ENCODE assay signal across 9 cellular contexts in the genomic region with DNA sequence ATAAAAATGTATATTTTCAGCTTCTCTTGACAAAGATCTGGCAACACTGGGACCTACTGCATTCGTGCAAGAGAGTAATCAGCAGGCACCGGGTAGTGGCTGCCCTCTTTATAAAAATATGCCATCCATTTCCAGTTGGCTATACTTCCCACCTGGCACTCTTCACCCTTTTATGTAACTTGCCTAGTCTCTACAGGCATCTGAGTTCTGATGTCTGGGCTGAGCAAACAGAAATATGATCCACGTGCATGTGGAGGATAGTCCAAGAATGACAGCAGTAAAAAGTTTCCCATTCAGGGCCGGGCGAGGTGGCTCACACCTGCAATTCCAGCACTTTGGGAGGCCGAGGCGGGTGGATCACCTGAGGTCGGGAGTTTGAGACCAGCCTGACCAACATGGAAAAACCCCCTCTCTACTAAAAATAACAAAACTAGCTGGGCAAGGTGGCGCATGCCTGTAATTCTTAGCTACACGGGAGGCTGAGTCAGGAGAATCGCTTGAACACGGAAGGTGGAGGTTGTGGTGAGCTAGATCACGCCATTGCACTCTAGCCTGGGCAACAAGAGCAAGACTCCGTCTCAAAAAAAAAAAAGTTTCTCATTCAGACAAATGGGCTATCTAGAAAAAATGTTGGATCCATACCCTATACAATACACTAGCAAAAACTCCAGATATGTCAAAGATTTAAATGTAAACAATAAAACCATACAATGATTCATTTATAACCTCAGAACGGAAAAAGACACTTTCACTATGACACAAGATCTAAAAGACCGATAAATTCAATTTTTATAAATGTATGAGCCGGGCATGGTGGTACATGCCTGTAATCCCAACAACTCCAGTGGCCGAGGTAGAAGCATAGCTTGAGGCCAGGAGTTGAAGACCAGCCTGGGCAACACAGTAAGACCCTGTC. TPM values are rescaled to one million over a fixed set of nuclear protein-coding genes. Genes with fewer than 3 reads are reported as not detected.
DNase-seq lines count a peak whose midpoint lies in the region; ATAC-seq and TF ChIP-seq lines count a peak whose summit lies in the region.
"Had no signal": no experiment of that assay in that cellular context is flagged by ENCODE, and none has a peak within 500 bp of the region (broad histone marks: within the 10 kb centered on the region; RNA-seq: fewer than 3 reads in every experiment).

No MANE protein-coding gene starts in this region.

- H3K36me3 ChIP-seq in transverse colon = no peaks in the 10 kb centered on the region

- peaks cover 25% of the 10 kb centered on the region for H3K4me1 Mint-ChIP-seq in central memory CD8-positive, alpha-beta T cell
- H3K4me1 Mint-ChIP-seq in stimulated activated effector memory CD8-positive, alpha-beta T cell treated with anti-CD3 and anti-CD28 coated beads, Interleukin-12 subunit alpha, Interleukin-12 subunit beta, amount 100 ng/mL, for 72 hours = peaks cover 17% of the 10 kb centered on the region
- H3K4me1 Mint-ChIP-seq in mesothelial cell of epicardium = peaks cover 22% of the 10 kb centered on the region

- H3K4me1 ChIP-seq in transverse colon = peaks cover 11 to 23% (median 16%) of the 10 kb centered on the region in 4 donors

- no peak overlapping the region for H3K27ac ChIP-seq in transverse colon

- TF ChIP-seq EP300 in transverse colon (IDR thresholded peaks at IDR 0.05; ENCODE audit: low read depth) = no peak

- H3K4me3 Mint-ChIP-seq in central memory CD8-positive, alpha-beta T cell = peak overlapping the region; percentile 44
- peak overlapping the region; percentile 43 for H3K4me3 Mint-ChIP-seq in stimulated activated effector memory CD8-positive, alpha-beta T cell treated with anti-CD3 and anti-CD28 coated beads, Interleukin-12 subunit alpha, Interleukin-12 subunit beta, amount 100 ng/mL, for 72 hours
- no peak overlapping the region for H3K4me3 Mint-ChIP-seq in mesothelial cell of epicardium

- 71 to 74% methylated on average over 11 to 18 of the region's 18 CpGs for whole genome bisulfite sequencing in transverse colon (ENCODE audit: low coverage in 1 of 2), 2 donors

- peak; percentile 36 for ATAC-seq in Right ventricle myocardium superior (ENCODE audit: poor library complexity)
- ATAC-seq in central memory CD8-positive, alpha-beta T cell (replicated peaks; ENCODE audit: extremely low read depth, poor library complexity, severe bottlenecking) = no peak
- peak; percentile 35 for ATAC-seq in stimulated activated effector memory CD8-positive, alpha-beta T cell treated with anti-CD3 and anti-CD28 coated beads, Interleukin-12 subunit alpha, Interleukin-12 subunit beta, amount 100 ng/mL, for 72 hours

- no peaks in the 10 kb centered on the region for H3K27me3 ChIP-seq in transverse colon

- no peak for TF ChIP-seq POLR2A in transverse colon (IDR thresholded peaks at IDR 0.05)

- no peaks in the 10 kb centered on the region for H3K9me3 ChIP-seq in transverse colon

- no peak for TF ChIP-seq CTCF in transverse colon (IDR thresholded peaks at IDR 0.05)
- no peak for TF ChIP-seq CTCF in mesothelial cell of epicardium (IDR thresholded peaks at IDR 0.05; ENCODE audit: unreplicated experiment)

- in situ Hi-C loops in transverse colon (cut with MboI; ENCODE audit: low pct_ligation_motif_present in 1 of 4, low pct_unique_long_range_greater_than_20kb in 1 of 4, low sequenced_read_pairs in 3 of 4) = no loop called here

- H3K27me3 Mint-ChIP-seq in central memory CD8-positive, alpha-beta T cell = no peaks in the 10 kb centered on the region
- no peaks in the 10 kb centered on the region for H3K27me3 Mint-ChIP-seq in mesothelial cell of epicardium (ENCODE audit: low read depth)

- peaks cover 14% of the 10 kb centered on the region for H3K36me3 Mint-ChIP-seq in central memory CD8-positive, alpha-beta T cell (ENCODE audit: insufficient read depth)
- H3K36me3 Mint-ChIP-seq in stimulated activated effector memory CD8-positive, alpha-beta T cell treated with anti-CD3 and anti-CD28 coated beads, Interleukin-12 subunit alpha, Interleukin-12 subunit beta, amount 100 ng/mL, for 72 hours = peaks cover 16% of the 10 kb centered on the region
- H3K36me3 Mint-ChIP-seq in mesothelial cell of epicardium = peaks cover 3% of the 10 kb centered on the region

- DNase-seq in Right ventricle myocardium superior (no peak), cardiac septum (ENCODE audit: low spot score) (no peak), NCI-H526 treated with DMSO at 0.1 percent for 48 hours (lab: John Stamatoyannopoulos, UW) (peak; percentile 28), transverse colon (no peak), mesothelial cell of epicardium (ENCODE audit: low spot score in 2 of 2, unreplicated experiment in 2 of 2) (no peak), NK-92 (lab: John Stamatoyannopoulos, UW; ENCODE audit: unreplicated experiment) (no peak)
- DNase-seq in central memory CD8-positive, alpha-beta T cell (ENCODE audit: low spot score in 2 of 2) = no peak
- DNase-seq in stimulated activated effector memory CD8-positive, alpha-beta T cell treated with anti-CD3 and anti-CD28 coated beads, Interleukin-12 subunit alpha, Interleukin-12 subunit beta, amount 100 ng/mL, for 72 hours (ENCODE audit: low spot score in 2 of 2) = peak in 1 of 2 donors; percentile 66
- DNase-seq: NCI-H1105 treated with DMSO at 0.1 percent for 48 hours had no signal

- intact Hi-C loops in Right ventricle myocardium superior (cut with DNase I) (no loop called here), cardiac septum (cut with DNase I) (loop anchor here (2.0 to 5.0 kb wide), 2 partner anchors 79 to 371 kb away; partner anchors contain the start of genes DMAC2L and L2HGDH), transverse colon (cut with DNase I; ENCODE audit: low total_unique reads) (no loop called here)

- H3K9me3 Mint-ChIP-seq in central memory CD8-positive, alpha-beta T cell = no peaks in the 10 kb centered on the region
- H3K9me3 Mint-ChIP-seq in stimulated activated effector memory CD8-positive, alpha-beta T cell treated with anti-CD3 and anti-CD28 coated beads, Interleukin-12 subunit alpha, Interleukin-12 subunit beta, amount 100 ng/mL, for 72 hours = no peaks in the 10 kb centered on the region
- H3K9me3 Mint-ChIP-seq in mesothelial cell of epicardium = peaks cover 3% of the 10 kb centered on the region

- no peak overlapping the region for H3K27ac Mint-ChIP-seq in central memory CD8-positive, alpha-beta T cell (ENCODE audit: low read depth)
- H3K27ac Mint-ChIP-seq in stimulated activated effector memory CD8-positive, alpha-beta T cell treated with anti-CD3 and anti-CD28 coated beads, Interleukin-12 subunit alpha, Interleukin-12 subunit beta, amount 100 ng/mL, for 72 hours = peak overlapping the region; percentile 89
- H3K27ac Mint-ChIP-seq in mesothelial cell of epicardium = no peak overlapping the region

- no peak overlapping the region for H3K4me3 ChIP-seq in transverse colon

RNA-seq across cellular contexts. Expression of gene SOS2, which starts 2.2 kb away (rescaled TPM):
- total RNA-seq in Right ventricle myocardium superior (29.5 TPM), cardiac septum (34.8 TPM), transverse colon (10 to 100 TPM; 45.9 to 82.8 (median 62.1) TPM), mesothelial cell of epicardium (43.6 to 47.0 TPM (median 45.7 TPM) in 3 replicates)
